24 cellular contexts compared by ENCODE assay signal in the genomic region with DNA sequence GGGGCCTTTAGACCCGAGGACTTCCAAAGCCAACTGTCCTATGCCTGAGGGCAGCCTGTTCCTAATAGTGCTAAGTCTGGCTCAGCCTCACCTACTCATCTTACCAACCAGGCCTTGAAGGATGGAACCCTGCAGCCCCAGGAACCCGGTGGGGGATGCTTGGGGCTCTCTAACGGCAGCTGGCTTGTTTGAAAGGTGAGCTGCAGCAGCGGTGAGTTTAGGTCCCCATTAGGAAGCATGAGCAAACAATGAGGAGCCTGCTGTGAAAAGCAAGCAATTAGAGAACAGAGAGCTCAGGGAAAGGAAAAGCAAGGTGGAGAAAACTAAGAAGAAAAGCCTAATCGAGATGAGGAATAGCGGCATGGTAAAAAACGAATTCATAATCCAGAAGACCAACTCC. TPM values are rescaled to one million over a fixed set of nuclear protein-coding genes. Genes with fewer than 3 reads are reported as not detected.
"Had no signal": no experiment of that assay in that cellular context is flagged by ENCODE, and none has a peak within 500 bp of the region (broad histone marks: within the 10 kb centered on the region; RNA-seq: fewer than 3 reads in every experiment).

No MANE protein-coding gene starts in this region.

- H3K9me3 ChIP-seq: body of pancreas, heart right ventricle, left lung, right lobe of liver, transverse colon had no signal

- H3K9ac ChIP-seq: parathyroid adenoma had no signal

- H3K36me3 ChIP-seq: cardiac muscle cell, WERI-Rb-1 had no signal

- DNase-seq: activated CD4-positive, alpha-beta T cell treated with anti-CD3 and anti-CD28 coated beads for 1 hour; activated CD4-positive, alpha-beta T cell treated with anti-CD3 and anti-CD28 coated beads, Interleukin-2, amount 50 U/mL, for 1 hour; activated CD8-positive, alpha-beta T cell treated with anti-CD3 and anti-CD28 coated beads, Interleukin-2, amount 10 ng/mL, durations not matched to agents 7 days and 5 days; activated gamma-delta T cell treated with Interleukin-2 at 50 U/mL for 16 hours; anterior cingulate cortex; body of pancreas; cortex of kidney; erythroblast; foreskin fibroblast; heart right ventricle; kidney glomerular epithelial cell; left lung; midbrain; right lobe of liver; stimulated activated CD4-positive, alpha-beta T cell treated with anti-CD3 and anti-CD28 coated beads, Interleukin-1b, Interleukin-23, amount 100 ng/mL, for 48 hours; transverse colon; WERI-Rb-1 had no signal

- ATAC-seq: activated CD8-positive, alpha-beta T cell treated with anti-CD3 and anti-CD28 coated beads, Interleukin-2, amount 10 ng/mL, durations not matched to agents 7 days and 5 days; body of pancreas; heart right ventricle; left lung; right lobe of liver had no signal

- H3K27ac ChIP-seq: body of pancreas, cardiac muscle cell, heart right ventricle, left lung, parathyroid adenoma, right lobe of liver, skin epidermis, transverse colon, WERI-Rb-1 had no signal

- H3K27me3 Mint-ChIP-seq: activated naive CD4-positive, alpha-beta T cell treated with anti-CD3 and anti-CD28 coated beads, Interleukin-2, amount 50 U/mL, for 24 hours had no signal

- H3K79me2 ChIP-seq: parathyroid adenoma had no signal

- H3K27me3 ChIP-seq: body of pancreas, cardiac muscle cell, heart right ventricle, left lung, right lobe of liver, transverse colon had no signal

- H3K4me1 Mint-ChIP-seq: activated naive CD4-positive, alpha-beta T cell treated with anti-CD3 and anti-CD28 coated beads, Interleukin-2, amount 50 U/mL, for 24 hours; nephron had no signal

- H3K4me3 ChIP-seq: body of pancreas, cardiac muscle cell, heart right ventricle, left lung, right lobe of liver, skin epidermis, transverse colon had no signal

- H3K4me3 Mint-ChIP-seq: activated CD8-positive, alpha-beta T cell treated with anti-CD3 and anti-CD28 coated beads, Interleukin-2, amount 10 ng/mL, durations not matched to agents 7 days and 5 days; activated naive CD4-positive, alpha-beta T cell treated with anti-CD3 and anti-CD28 coated beads, Interleukin-2, amount 50 U/mL, for 24 hours; nephron; T-helper 2 cell treated with Interferon-gamma antibody and Interleukin-4, amounts not matched to agents 5 μg/mL and 100 μg/mL, for 36 hours had no signal

- H3K4me1 ChIP-seq: body of pancreas, heart right ventricle, left lung, parathyroid adenoma, right lobe of liver, transverse colon had no signal

- H2AFZ ChIP-seq: parathyroid adenoma had no signal

- H3K27ac Mint-ChIP-seq: activated naive CD4-positive, alpha-beta T cell treated with anti-CD3 and anti-CD28 coated beads, Interleukin-2, amount 50 U/mL, for 24 hours; nephron; T-helper 2 cell treated with Interferon-gamma antibody and Interleukin-4, amounts not matched to agents 5 μg/mL and 100 μg/mL, for 36 hours had no signal

- H3K9me3 Mint-ChIP-seq: activated naive CD4-positive, alpha-beta T cell treated with anti-CD3 and anti-CD28 coated beads, Interleukin-2, amount 50 U/mL, for 24 hours; nephron; T-helper 2 cell treated with Interferon-gamma antibody and Interleukin-4, amounts not matched to agents 5 μg/mL and 100 μg/mL, for 36 hours had no signal

RNA-seq across cellular contexts. Expression of a gene that starts 45.6 kb away (rescaled TPM):
- total RNA-seq: lung microvascular endothelial cell had no signal
